In genomic region chr17:44556854-44557606, GRCh38 we compare ENCODE assay signal across 8 cellular contexts. TPM values are rescaled to one million over a fixed set of nuclear protein-coding genes. Genes with fewer than 3 reads are reported as not detected.
A peak's percentile ranks its signal among the peaks of the same experiment; 100 is the strongest.
DNase-seq lines count a peak whose midpoint lies in the region; ATAC-seq and TF ChIP-seq lines count a peak whose summit lies in the region.

TSS of gene FZD2 (plus strand) at chr17:44557484. CDS start at chr17:44557689, 205 bp downstream.

- H3K4me3 Mint-ChIP-seq in activated naive CD8-positive, alpha-beta T cell treated with anti-CD3 and anti-CD28 coated beads for 36 hours = peak within 1 kb of the TSS; percentile 82
- peak within 1 kb of the TSS; percentile 91 for H3K4me3 Mint-ChIP-seq in glutamatergic neuron (ENCODE audit: unreplicated experiment)

- H3K4me1 Mint-ChIP-seq in activated naive CD8-positive, alpha-beta T cell treated with anti-CD3 and anti-CD28 coated beads for 36 hours = peaks cover 14% of the 10 kb centered on the region
- peaks cover 10% of the 10 kb centered on the region for H3K4me1 Mint-ChIP-seq in glutamatergic neuron (ENCODE audit: low read depth, unreplicated experiment)

- peak within 1 kb of the TSS; percentile 81 for H3K27ac ChIP-seq in upper lobe of right lung

- peaks cover 4% of the 10 kb centered on the region for H3K9me3 Mint-ChIP-seq in activated naive CD8-positive, alpha-beta T cell treated with anti-CD3 and anti-CD28 coated beads for 36 hours
- H3K9me3 Mint-ChIP-seq in glutamatergic neuron (ENCODE audit: unreplicated experiment) = peaks cover 18% of the 10 kb centered on the region

- H3K27me3 ChIP-seq in upper lobe of right lung = peaks cover 7% of the 10 kb centered on the region

- H3K27ac Mint-ChIP-seq in activated naive CD8-positive, alpha-beta T cell treated with anti-CD3 and anti-CD28 coated beads for 36 hours = no peak within 1 kb of the TSS
- H3K27ac Mint-ChIP-seq in glutamatergic neuron (ENCODE audit: unreplicated experiment) = peak within 1 kb of the TSS; percentile 84

- intact Hi-C loops in upper lobe of right lung (cut with DNase I) = no loop called here

- peaks cover 7% of the 10 kb centered on the region for H3K4me1 ChIP-seq in upper lobe of right lung

- DNase-seq in activated T-cell treated with anti-CD3 and anti-CD28 coated beads for 1 hour (ENCODE audit: low read depth) (peak; percentile 12), activated T-cell treated with anti-CD3 and anti-CD28 coated beads for 4 hours (no peak), LHCN-M2 (ENCODE audit: low read depth) (peak; percentile 99), RKO (ENCODE audit: low spot score) (peak; percentile 98), glutamatergic neuron (peak; percentile 58), nucleus accumbens (lab: John Stamatoyannopoulos, UW) (peak in 46 of 56 donors; percentile 12 to 76 (median 32)), upper lobe of right lung (peak; percentile 83)
- DNase-seq in activated naive CD8-positive, alpha-beta T cell treated with anti-CD3 and anti-CD28 coated beads for 36 hours = peak; percentile 59

- peak; percentile 87 for ATAC-seq in upper lobe of right lung

- H3K4me3 ChIP-seq in upper lobe of right lung = peak within 1 kb of the TSS; percentile 67

- no peaks in the 10 kb centered on the region for H3K36me3 ChIP-seq in upper lobe of right lung

- no peaks in the 10 kb centered on the region for H3K9me3 ChIP-seq in upper lobe of right lung

- H3K27me3 Mint-ChIP-seq in activated naive CD8-positive, alpha-beta T cell treated with anti-CD3 and anti-CD28 coated beads for 36 hours = peaks cover 70% of the 10 kb centered on the region
- H3K27me3 Mint-ChIP-seq in glutamatergic neuron (ENCODE audit: unreplicated experiment) = peaks cover 31% of the 10 kb centered on the region

- peaks cover 3% of the 10 kb centered on the region for H3K36me3 Mint-ChIP-seq in activated naive CD8-positive, alpha-beta T cell treated with anti-CD3 and anti-CD28 coated beads for 36 hours
- H3K36me3 Mint-ChIP-seq in glutamatergic neuron (ENCODE audit: unreplicated experiment) = peaks cover 3% of the 10 kb centered on the region

- TF ChIP-seq CTCF in glutamatergic neuron (IDR thresholded peaks at IDR 0.05; ENCODE audit: partially characterized antibody, unreplicated experiment) (no peak), upper lobe of right lung (IDR thresholded peaks at IDR 0.05) (no peak)

RNA-seq across cellular contexts. Expression of gene FZD2, which starts in this region (rescaled TPM):
- total RNA-seq in LHCN-M2 (2014; rRNA removed) (12.5 and 21.2 TPM in 2 replicates), glutamatergic neuron (ENCODE audit: unreplicated experiment) (1.3 TPM), upper lobe of right lung (8.7 TPM)
- polyA plus RNA-seq in LHCN-M2 (2012) = 55.8 TPM
- total RNA-seq in activated naive CD8-positive, alpha-beta T cell treated with anti-CD3 and anti-CD28 coated beads for 36 hours = not detected

Comparison
In these comparisons a context has a peak if more than half of its experiments do, and no peak if none do; other contexts are left out.
1. Peak in DNase-seq in activated naive CD8-positive, alpha-beta T cell treated with anti-CD3 and anti-CD28 coated beads for 36 hours; RNA of the gene not detected or under 1 TPM.